16 cellular contexts compared by ENCODE assay signal in the genomic region with DNA sequence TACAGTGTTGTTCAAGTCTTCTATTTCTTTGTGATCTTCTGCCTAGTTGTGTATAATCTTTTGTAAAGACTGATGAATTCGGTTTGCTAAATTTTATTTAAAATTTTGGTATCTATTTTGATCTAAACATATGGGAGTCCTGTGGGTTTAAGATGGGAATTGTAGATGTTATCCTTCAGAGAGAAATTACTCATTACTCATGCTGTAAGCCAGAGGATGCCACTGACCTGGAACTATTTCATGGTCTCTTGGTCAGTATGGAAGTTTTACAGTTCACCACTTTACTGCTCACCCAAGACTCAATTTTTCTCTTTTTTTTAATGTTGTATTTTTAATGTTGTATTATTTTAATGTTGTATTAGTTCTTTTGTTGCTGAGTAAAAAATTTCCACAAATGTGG.
"Had no signal": no experiment of that assay in that cellular context is flagged by ENCODE, and none has a peak within 500 bp of the region (broad histone marks: within the 10 kb centered on the region; RNA-seq: fewer than 3 reads in every experiment).

No MANE protein-coding gene starts in this region.

- H3K36me3 ChIP-seq: gastrocnemius medialis, heart right ventricle, pancreas, transverse colon had no signal

- H3K27me3 ChIP-seq: body of pancreas, gastrocnemius medialis, heart right ventricle, pancreas, transverse colon had no signal

- DNase-seq: activated CD4-positive, alpha-beta memory T cell treated with anti-CD3 and anti-CD28 coated beads, Interleukin-2, amount 10 ng/mL, durations not matched to agents 7 days and 5 days; activated CD4-positive, alpha-beta T cell treated with anti-CD3 and anti-CD28 coated beads for 4 hours; activated T-cell treated with anti-CD3 and anti-CD28 coated beads, Interleukin-2, amount 50 U/mL, for 24 hours; body of pancreas; central memory CD4-positive, alpha-beta T cell; effector memory CD4-positive, alpha-beta T cell; gastrocnemius medialis; heart right ventricle; mucosa of descending colon; naive thymus-derived CD4-positive, alpha-beta T cell; pancreas; stimulated activated CD4-positive, alpha-beta T cell treated with anti-CD3 and anti-CD28 coated beads, Interleukin-4, amount 100 ng/mL, for 1 hour; stimulated activated naive CD4-positive, alpha-beta T cell; T-helper 2 cell; transverse colon had no signal

- H3K27ac ChIP-seq: body of pancreas, gastrocnemius medialis, heart right ventricle, pancreas, transverse colon had no signal

- H3K9me3 ChIP-seq: gastrocnemius medialis, pancreas had no signal

- ATAC-seq: body of pancreas; gastrocnemius medialis; heart right ventricle; naive thymus-derived CD4-positive, alpha-beta T cell; pancreas; WTC11 had no signal

- H3K4me1 ChIP-seq: body of pancreas, gastrocnemius medialis, heart right ventricle, pancreas, transverse colon had no signal

- H3K4me3 ChIP-seq: body of pancreas, gastrocnemius medialis, heart right ventricle, mucosa of descending colon, pancreas, transverse colon had no signal
